In genomic region chr3:159196316-159196715, GRCh38 we compare ENCODE assay signal across 25 cellular contexts.
"Had no signal": no experiment of that assay in that cellular context is flagged by ENCODE, and none has a peak within 500 bp of the region (broad histone marks: within the 10 kb centered on the region; RNA-seq: fewer than 3 reads in every experiment).

No MANE protein-coding gene starts in this region.

- H3K27me3 ChIP-seq: body of pancreas, esophagus squamous epithelium, sigmoid colon, tibial nerve had no signal

- H3K4me3 Mint-ChIP-seq: activated T-cell treated with anti-CD3 and anti-CD28 coated beads, Interleukin-2, amount 50 U/mL, for 72 hours; naive thymus-derived CD4-positive, alpha-beta T cell; neural crest cell had no signal

- H3K4me3 ChIP-seq: body of pancreas, esophagus squamous epithelium, psoas muscle, sigmoid colon, tibial nerve had no signal

- ATAC-seq: activated naive CD4-positive, alpha-beta T cell treated with anti-CD3 and anti-CD28 coated beads, Interleukin-2, amount 50 U/mL, for 72 hours; activated T-cell treated with anti-CD3 and anti-CD28 coated beads, Interleukin-2, amount 50 U/mL, for 72 hours; body of pancreas; naive thymus-derived CD4-positive, alpha-beta T cell; psoas muscle had no signal

- H3K9me3 ChIP-seq: body of pancreas had no signal

- H3K27ac ChIP-seq: body of pancreas, epithelial cell of prostate, esophagus squamous epithelium, parathyroid adenoma, psoas muscle, sigmoid colon, tibial nerve had no signal

- H3K27ac Mint-ChIP-seq: activated naive CD4-positive, alpha-beta T cell treated with anti-CD3 and anti-CD28 coated beads, Interleukin-2, amount 50 U/mL, for 72 hours; activated T-cell treated with anti-CD3 and anti-CD28 coated beads, Interleukin-2, amount 50 U/mL, for 72 hours; naive thymus-derived CD4-positive, alpha-beta T cell had no signal

- H3K36me3 Mint-ChIP-seq: activated naive CD4-positive, alpha-beta T cell treated with anti-CD3 and anti-CD28 coated beads, Interleukin-2, amount 50 U/mL, for 72 hours; naive thymus-derived CD4-positive, alpha-beta T cell had no signal

- DNase-seq: activated CD4-positive, alpha-beta T cell treated with anti-CD3 and anti-CD28 coated beads for 4 hours; activated CD4-positive, alpha-beta T cell treated with anti-CD3 and anti-CD28 coated beads, Interleukin-2, amount 50 U/mL, for 4 hours; activated naive CD4-positive, alpha-beta T cell; activated T-cell treated with anti-CD3 and anti-CD28 coated beads for 4 hours; activated T-cell treated with anti-CD3 and anti-CD28 coated beads, Interleukin-2, amount 50 U/mL, for 72 hours; aorta; body of pancreas; dermis blood vessel endothelial cell; effector CD4-positive, alpha-beta T cell; esophagus squamous epithelium; head of caudate nucleus; hippocampal formation; midbrain; naive thymus-derived CD4-positive, alpha-beta T cell; occipital lobe; psoas muscle; sigmoid colon; stimulated activated CD4-positive, alpha-beta T cell treated with anti-CD3 and anti-CD28 coated beads, Interleukin-15, amount 100 ng/mL, for 24 hours; stimulated activated CD4-positive, alpha-beta T cell treated with anti-CD3 and anti-CD28 coated beads, Interleukin-2, amount 100 ng/mL, for 24 hours; stimulated activated naive CD4-positive, alpha-beta T cell treated with Interleukin-2 at 50 U/mL for 16 hours had no signal

- H3K4me1 Mint-ChIP-seq: naive thymus-derived CD4-positive, alpha-beta T cell; neural crest cell had no signal
